11 cellular contexts compared by ENCODE assay signal in genomic region chr17:2904135-2904534, GRCh38.
DNase-seq lines count a peak whose midpoint lies in the region; ATAC-seq, FAIRE-seq and TF ChIP-seq lines count a peak whose summit lies in the region.
"Had no signal": no experiment of that assay in that cellular context is flagged by ENCODE, and none has a peak within 500 bp of the region (broad histone marks: within the 10 kb centered on the region; RNA-seq: fewer than 3 reads in every experiment).

No MANE protein-coding gene starts in this region.

- peaks cover 6% of the 10 kb centered on the region for H3K4me1 ChIP-seq in HepG2 (ENCODE audit: insufficient read depth, low read length)

- TF ChIP-seq EP300 in HepG2 (IDR thresholded peaks at IDR 0.05; ENCODE audit: low read depth in 2 of 2, low read length in 2 of 2): no peak
- TF ChIP-seq EP300 in HepG2 (CRISPR knock-in tag; IDR thresholded peaks at IDR 0.05; ENCODE audit: borderline replicate concordance): no peak

- peak; percentile 32 for DNase-seq in AG08395 (ENCODE audit: low spot score)
- peak; percentile 71 for DNase-seq in NCI-H1105 treated with DMSO at 0.1 percent for 48 hours (lab: John Stamatoyannopoulos, UW)
- peak; percentile 69 for DNase-seq in cerebellum (ENCODE audit: low spot score)
- DNase-seq in HepG2 (ENCODE audit: low spot score): no peak
- no peak for DNase-seq in stimulated activated CD4-positive, alpha-beta T cell treated with anti-CD3 and anti-CD28 coated beads, Interleukin-2, amount 100 ng/mL, for 24 hours
- no peak for DNase-seq in HuH-7 (ENCODE audit: low spot score)
- DNase-seq in HUDEP-2 (lab: John Stamatoyannopoulos, UW; ENCODE audit: unreplicated experiment in 76 of 76): no peak
- DNase-seq: activated T-cell treated with anti-CD3 and anti-CD28 coated beads, Interleukin-2, amount 50 U/mL, for 72 hours; NCI-H1436 treated with DMSO at 0.1 percent for 48 hours had no signal

- H3K27ac ChIP-seq in HepG2 (ENCODE audit: extremely low read length, insufficient read depth, low read length): no peak overlapping the region

- in situ Hi-C loops in HepG2 (cut with HindIII; ENCODE audit: extremely low pct_ligation_motif_present, low pct_unique_long_range_greater_than_20kb): no loop called here

- no peak for TF ChIP-seq RAD21 in HepG2 (CRISPR knock-in tag; IDR thresholded peaks at IDR 0.05)

- CTCF ChIA-PET in HepG2 (lab: Yijun Ruan, JAX; ENCODE audit: low intra/inter-chr PET ratio, low total read pairs): no interaction called here

- H3K27me3 ChIP-seq in HepG2 (ENCODE audit: control insufficient read depth in 1 of 2, insufficient read depth in 2 of 2, low read length in 2 of 2): no peaks in the 10 kb centered on the region

- FAIRE-seq in HepG2 (lab: Jason Lieb, UNC): no peak
- FAIRE-seq: colon had no signal

- H3K36me3 ChIP-seq in HepG2 (replicated peaks in 1 of 2; ENCODE audit: control insufficient read depth in 1 of 2, insufficient read depth in 2 of 2, low read length in 2 of 2): no peaks in the 10 kb centered on the region

- no peak for TF ChIP-seq CTCF in HepG2 (CRISPR knock-in tag; IDR thresholded peaks at IDR 0.05)

- no peak overlapping the region for H2AFZ ChIP-seq in HepG2 (ENCODE audit: low read length)

- 79% methylated on average over 8 of the region's 16 CpGs for WGBS in HepG2 (ENCODE audit: low lambda C conversion rate)

- 0 out of 2 replicates have a peak, but pooled peaks cover 2% of the 10 kb centered on the region for H4K20me1 ChIP-seq in HepG2 (ENCODE audit: insufficient read depth, low read length)

- intact Hi-C loops in HepG2 (cut with micrococcal nuclease; ENCODE audit: unreplicated experiment): no loop called here

- ATAC-seq in HepG2 (no peak), HG02763 (IDR thresholded peaks at IDR 0.05; ENCODE audit: unreplicated experiment) (no peak)
- ATAC-seq: activated T-cell treated with anti-CD3 and anti-CD28 coated beads, Interleukin-2, amount 50 U/mL, for 72 hours had no signal

- H3K4me3 ChIP-seq in HepG2 (replicated peaks in 1 of 3; ENCODE audit: insufficient read depth in 1 of 3, low read depth in 2 of 3, low read length in 3 of 3): no peak overlapping the region

- H3K79me2 ChIP-seq in HepG2 (ENCODE audit: insufficient read depth, low read length): no peaks in the 10 kb centered on the region

- BruUV-seq in HepG2 (replicated peaks; lab: Mats Ljungman, UMichigan): no TSS peak

- no peak overlapping the region for H3K9ac ChIP-seq in HepG2 (ENCODE audit: insufficient read depth, low read depth, low read length)

- TF ChIP-seq POLR2A in HepG2 (IDR thresholded peaks at IDR 0.05; ENCODE audit: insufficient read depth in 1 of 2, low read depth in 2 of 2, low read length in 2 of 2): no peak

- H3K4me2 ChIP-seq in HepG2 (ENCODE audit: low read depth, low read length): no peak overlapping the region

- no peaks in the 10 kb centered on the region for H3K9me3 ChIP-seq in HepG2 (ENCODE audit: low read length)

- POLR2A ChIA-PET in HepG2 (lab: Yijun Ruan, JAX): no interaction called here

TF ChIP-seq in HepG2, 621 proteins besides CTCF, POLR2A, EP300 and RAD21:
- TF ChIP-seq RFX1 (IDR thresholded peaks at IDR 0.05) (0 out of 2 replicates have a peak, but pooled peaks have one; percentile 21), FOXO4 (CRISPR knock-in tag; conservative IDR thresholded peaks at IDR 0.05) (no peak)

Comparison
In these comparisons a context has a peak if more than half of its experiments do, and no peak if none do; other contexts are left out.
1. DNase-seq: peak in AG08395 (single experiment), NCI-H1105 treated with DMSO at 0.1 percent for 48 hours (single experiment) and cerebellum (single experiment); none in HepG2 (single experiment), stimulated activated CD4-positive, alpha-beta T cell treated with anti-CD3 and anti-CD28 coated beads, Interleukin-2, amount 100 ng/mL, for 24 hours (0 of 2), HuH-7 (single experiment) and HUDEP-2 (0 of 76).